ENCODE assay signal across 8 cellular contexts in the genomic region with DNA sequence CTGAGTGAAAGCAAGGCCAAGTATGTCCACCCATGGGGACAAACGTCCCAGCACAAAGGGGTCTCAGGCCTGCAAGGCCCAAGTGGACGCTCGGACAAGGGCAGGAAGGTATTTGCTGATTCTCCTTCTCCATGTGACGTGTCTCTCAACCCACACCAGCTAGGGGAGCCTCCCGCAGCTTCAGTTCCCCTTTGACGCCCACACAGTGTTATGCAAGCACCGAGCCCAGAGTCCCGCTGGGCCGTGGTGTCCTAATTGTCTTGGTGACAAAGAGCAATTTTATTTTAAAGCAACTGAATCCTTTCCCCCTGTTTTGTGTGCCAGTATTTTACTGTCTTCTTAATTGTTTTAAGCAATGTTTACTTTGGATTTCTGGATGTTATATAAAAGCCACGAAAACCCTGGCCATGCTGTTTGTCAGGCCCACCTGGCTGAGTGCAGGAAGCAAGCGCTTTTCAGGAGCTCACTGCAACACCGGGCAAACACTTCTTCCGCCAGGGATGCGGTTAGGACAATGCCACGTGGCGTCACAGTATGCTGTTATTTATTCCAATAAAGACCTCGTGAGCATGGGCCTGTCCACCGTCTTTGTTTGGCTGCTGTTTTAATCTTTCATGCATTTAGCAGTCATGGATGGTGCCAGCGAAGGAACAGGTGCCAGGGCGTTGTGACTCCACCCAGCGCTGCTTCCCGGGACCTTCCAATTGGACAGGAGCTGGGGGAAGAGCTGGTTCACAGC. TPM values are rescaled to one million over a fixed set of nuclear protein-coding genes. Genes with fewer than 3 reads are reported as not detected.
DNase-seq lines count a peak whose midpoint lies in the region; ATAC-seq and TF ChIP-seq lines count a peak whose summit lies in the region.

No MANE protein-coding gene starts in this region.

- H3K4me3 Mint-ChIP-seq in type B pancreatic cell, result no peak overlapping the region
- no peak overlapping the region for H3K4me3 Mint-ChIP-seq in activated CD4-positive, alpha-beta T cell treated with anti-CD3 and anti-CD28 coated beads for 36 hours

- CTCF ChIA-PET in activated CD4-positive, alpha-beta T cell treated with anti-CD3 and anti-CD28 coated beads for 36 hours (lab: Charles Lee), result interaction anchor here (1.3 kb wide), 1 partner anchor 9 kb away, joined by 3 read pairs; the partner anchor contains the start of gene PARVG

- TF ChIP-seq CTCF in GM10266 (IDR thresholded peaks at IDR 0.05; ENCODE audit: control insufficient read depth, insufficient read depth, low read depth, missing control alignments), result no peak
- TF ChIP-seq CTCF in type B pancreatic cell (conservative IDR thresholded peaks at IDR 0.05), result no peak

- H3K27me3 Mint-ChIP-seq in type B pancreatic cell, result peaks cover 4% of the 10 kb centered on the region
- H3K27me3 Mint-ChIP-seq in activated CD4-positive, alpha-beta T cell treated with anti-CD3 and anti-CD28 coated beads for 36 hours, result no peaks in the 10 kb centered on the region

- DNase-seq in GM10266 (ENCODE audit: extremely low spot score), result peak; percentile 71
- peak; percentile 88 for DNase-seq in SIG-M5 treated with dmso at 0.1 percent for 504 hours (lab: John Stamatoyannopoulos, UW; ENCODE audit: unreplicated experiment)
- DNase-seq in left kidney (ENCODE audit: low read depth, low spot score), result peak; percentile 38
- DNase-seq in stimulated activated CD4-positive, alpha-beta T cell treated with anti-CD3 and anti-CD28 coated beads, Interleukin-4, amount 100 ng/mL, for 4 hours, result no peak
- no peak for DNase-seq in type B pancreatic cell (ENCODE audit: extremely low spot score, unreplicated experiment)
- DNase-seq in activated CD4-positive, alpha-beta T cell treated with anti-CD3 and anti-CD28 coated beads for 36 hours, result no peak

- H3K36me3 Mint-ChIP-seq in type B pancreatic cell, result peaks cover 2% of the 10 kb centered on the region
- no peaks in the 10 kb centered on the region for H3K36me3 Mint-ChIP-seq in activated CD4-positive, alpha-beta T cell treated with anti-CD3 and anti-CD28 coated beads for 36 hours (ENCODE audit: low read depth)

- H3K4me1 Mint-ChIP-seq in type B pancreatic cell (ENCODE audit: unreplicated experiment), result peaks cover 10% of the 10 kb centered on the region
- H3K4me1 Mint-ChIP-seq in activated CD4-positive, alpha-beta T cell treated with anti-CD3 and anti-CD28 coated beads for 36 hours, result peaks cover 5% of the 10 kb centered on the region

- intact Hi-C loops in activated CD4-positive, alpha-beta T cell treated with anti-CD3 and anti-CD28 coated beads for 36 hours (cut with DNase I, micrococcal nuclease), result no loop called here

- ATAC-seq in HG02973 (IDR thresholded peaks at IDR 0.05; ENCODE audit: unreplicated experiment) (peak; percentile 85), GM18909 (IDR thresholded peaks at IDR 0.05; ENCODE audit: poor library complexity, unreplicated experiment) (no peak)
- ATAC-seq in activated CD4-positive, alpha-beta T cell treated with anti-CD3 and anti-CD28 coated beads for 36 hours, result no peak

- no peak overlapping the region for H3K27ac Mint-ChIP-seq in type B pancreatic cell
- no peak overlapping the region for H3K27ac Mint-ChIP-seq in activated CD4-positive, alpha-beta T cell treated with anti-CD3 and anti-CD28 coated beads for 36 hours

- POLR2A ChIA-PET in activated CD4-positive, alpha-beta T cell treated with anti-CD3 and anti-CD28 coated beads for 36 hours (lab: Charles Lee), result no interaction called here

- no peaks in the 10 kb centered on the region for H3K9me3 Mint-ChIP-seq in type B pancreatic cell
- H3K9me3 Mint-ChIP-seq in activated CD4-positive, alpha-beta T cell treated with anti-CD3 and anti-CD28 coated beads for 36 hours (ENCODE audit: low read depth), result no peaks in the 10 kb centered on the region

RNA-seq across cellular contexts. Expression of gene PARVG, which starts 8.2 kb away (rescaled TPM):
- total RNA-seq in type B pancreatic cell (ENCODE audit: low replicate concordance), result 0.19 and 0.21 TPM in 2 replicates
- total RNA-seq in activated CD4-positive, alpha-beta T cell treated with anti-CD3 and anti-CD28 coated beads for 36 hours, result 10 to 100 TPM; 61.7 to 74.3 TPM

Comparison
In these comparisons a context has a peak if more than half of its experiments do, and no peak if none do; other contexts are left out.
1. DNase-seq: peak in GM10266 (single experiment), SIG-M5 treated with dmso at 0.1 percent for 504 hours (single experiment) and left kidney (single experiment); none in stimulated activated CD4-positive, alpha-beta T cell treated with anti-CD3 and anti-CD28 coated beads, Interleukin-4, amount 100 ng/mL, for 4 hours (0 of 2), type B pancreatic cell (single experiment) and activated CD4-positive, alpha-beta T cell treated with anti-CD3 and anti-CD28 coated beads for 36 hours (single experiment).
2. RNA of gene PARVG, which starts 8.2 kb away (total RNA-seq): 61.7 to 74.3 TPM in activated CD4-positive, alpha-beta T cell treated with anti-CD3 and anti-CD28 coated beads for 36 hours; 0.19 to 0.21 TPM in type B pancreatic cell; every median in the first group is over 10 times any median in the second.